12 cellular contexts compared by ENCODE assay signal in genomic region chr20:22921595-22922421, GRCh38.
A peak's percentile ranks its signal among the peaks of the same experiment; 100 is the strongest.
DNase-seq lines count a peak whose midpoint lies in the region; ATAC-seq, FAIRE-seq and TF ChIP-seq lines count a peak whose summit lies in the region.
"Had no signal": no experiment of that assay in that cellular context is flagged by ENCODE, and none has a peak within 500 bp of the region (broad histone marks: within the 10 kb centered on the region; RNA-seq: fewer than 3 reads in every experiment).

No MANE protein-coding gene starts in this region.

- H3K4me2 ChIP-seq in DND-41 (ENCODE audit: insufficient read depth, low read length) (peak overlapping the region; percentile 26; the same call in 1 of the 2 replicates), K562 (ENCODE audit: insufficient read depth, low read length) (peak overlapping the region; percentile 49)

- H3K4me3 ChIP-seq in DND-41 (ENCODE audit: low read depth in 1 of 2, low read length in 2 of 2) = no peak overlapping the region
- H3K4me3 ChIP-seq in K562 = no peak overlapping the region
- H3K4me3 ChIP-seq in mucosa of descending colon = no peak overlapping the region

- in situ Hi-C loops in K562 (cut with MboI) = no loop called here

- peak; percentile 84 for TF ChIP-seq EP300 in K562 (IDR thresholded peaks at IDR 0.05; ENCODE audit: low read length)

- H4K20me1 ChIP-seq in DND-41 (ENCODE audit: insufficient read depth, low read length) = no peaks in the 10 kb centered on the region
- no peaks in the 10 kb centered on the region for H4K20me1 ChIP-seq in K562 (replicated peaks; ENCODE audit: control insufficient read depth, insufficient read depth, low read length)

- H3K27me3 Mint-ChIP-seq in activated CD8-positive, alpha-beta T cell treated with anti-CD3 and anti-CD28 coated beads, Interleukin-2, amount 10 ng/mL, durations not matched to agents 7 days and 5 days (ENCODE audit: low read depth) = no peaks in the 10 kb centered on the region

- FAIRE-seq in K562 (lab: Jason Lieb, UNC) = peak; percentile 84

- H3K27ac ChIP-seq in DND-41 (ENCODE audit: low read length) (peak overlapping the region; percentile 41), K562 (ENCODE audit: extremely low read depth, low read depth, low read length) (peak overlapping the region; percentile 81)

- no peaks in the 10 kb centered on the region for H3K36me3 Mint-ChIP-seq in activated CD8-positive, alpha-beta T cell treated with anti-CD3 and anti-CD28 coated beads, Interleukin-2, amount 10 ng/mL, durations not matched to agents 7 days and 5 days (ENCODE audit: low read depth)

- no peak for TF ChIP-seq CTCF in DND-41 (IDR thresholded peaks at IDR 0.05; ENCODE audit: borderline replicate concordance, extremely low read depth, low read length, poor library complexity, severe bottlenecking)
- TF ChIP-seq CTCF in K562 (IDR thresholded peaks at IDR 0.05 in 2 of 3, conservative IDR thresholded peaks at IDR 0.05 in 1 of 3; ENCODE audit: insufficient read depth in 2 of 3, low read depth in 1 of 3, low read length in 3 of 3) = no peak
- TF ChIP-seq CTCF in mucosa of descending colon (IDR thresholded peaks at IDR 0.05) = no peak

- no peaks in the 10 kb centered on the region for H3K9me3 Mint-ChIP-seq in activated CD8-positive, alpha-beta T cell treated with anti-CD3 and anti-CD28 coated beads, Interleukin-2, amount 10 ng/mL, durations not matched to agents 7 days and 5 days (ENCODE audit: insufficient read depth)
- H3K9me3 Mint-ChIP-seq: stimulated activated naive CD8-positive, alpha-beta T cell treated with anti-CD3 and anti-CD28 coated beads, Interleukin-15, Interleukin-2, amounts not matched to agents 100 ng/mL and 50 ng/mL, for 24 hours had no signal

- TF ChIP-seq RAD21 in K562 (CRISPR knock-in tag; conservative IDR thresholded peaks at IDR 0.05 in 1 of 2, IDR thresholded peaks at IDR 0.05 in 1 of 2) = no peak

- peak; percentile 76 for ATAC-seq in DND-41 (ENCODE audit: insufficient read depth, low read depth)
- peak; percentile 68 for ATAC-seq in K562
- no peak for ATAC-seq in activated CD8-positive, alpha-beta T cell treated with anti-CD3 and anti-CD28 coated beads, Interleukin-2, amount 10 ng/mL, durations not matched to agents 7 days and 5 days
- ATAC-seq in mucosa of descending colon = no peak

- no peaks in the 10 kb centered on the region for H3K4me1 Mint-ChIP-seq in activated CD8-positive, alpha-beta T cell treated with anti-CD3 and anti-CD28 coated beads, Interleukin-2, amount 10 ng/mL, durations not matched to agents 7 days and 5 days (ENCODE audit: low read depth)

- H3K4me1 ChIP-seq in DND-41 (ENCODE audit: insufficient read depth, low read length) (peaks cover 28% of the 10 kb centered on the region), K562 (replicated peaks in 1 of 2; ENCODE audit: control insufficient read depth in 2 of 2, insufficient read depth in 2 of 2, low read length in 2 of 2) (peaks cover 6 to 61% of the 10 kb centered on the region in 2 experiments; a peak in 4 of 5 replicates), mucosa of descending colon (ENCODE audit: low read depth) (no peaks in the 10 kb centered on the region)

- H3K9ac ChIP-seq in DND-41 (ENCODE audit: low read depth, low read length) (no peak overlapping the region), K562 (ENCODE audit: insufficient read depth in 1 of 2, low read depth in 2 of 2, low read length in 2 of 2) (peak overlapping the region in 1 of 2 experiments; percentile 51; a peak in 2 of 4 replicates)

- no peak for TF ChIP-seq POLR2A in K562 (conservative IDR thresholded peaks at IDR 0.05)

- H3K36me3 ChIP-seq in DND-41 (ENCODE audit: insufficient read depth, low read length) (no peaks in the 10 kb centered on the region), K562 (ENCODE audit: control insufficient read depth, insufficient read depth, low read length) (no peaks in the 10 kb centered on the region), mucosa of descending colon (ENCODE audit: low read depth) (no peaks in the 10 kb centered on the region)

- H2AFZ ChIP-seq in DND-41 (ENCODE audit: low read depth, low read length) (no peak overlapping the region), K562 (ENCODE audit: low read depth, low read length) (peak overlapping the region; percentile 71)

- intact Hi-C loops in K562 (cut with micrococcal nuclease) = no loop called here
- intact Hi-C loops in mucosa of descending colon (cut with DNase I, micrococcal nuclease) = no loop called here

- H3K79me2 ChIP-seq in DND-41 (ENCODE audit: insufficient read depth, low read length) = no peaks in the 10 kb centered on the region
- no peaks in the 10 kb centered on the region for H3K79me2 ChIP-seq in K562 (ENCODE audit: control insufficient read depth, insufficient read depth, low read length)

- no peaks in the 10 kb centered on the region for H3K9me1 ChIP-seq in K562 (ENCODE audit: control insufficient read depth, insufficient read depth, low read length)

- H3K27ac Mint-ChIP-seq in activated CD8-positive, alpha-beta T cell treated with anti-CD3 and anti-CD28 coated beads, Interleukin-2, amount 10 ng/mL, durations not matched to agents 7 days and 5 days = no peak overlapping the region
- H3K27ac Mint-ChIP-seq: stimulated activated naive CD8-positive, alpha-beta T cell treated with anti-CD3 and anti-CD28 coated beads, Interleukin-15, Interleukin-2, amounts not matched to agents 100 ng/mL and 50 ng/mL, for 24 hours had no signal

- peak; percentile 22 for DNase-seq in DND-41
- peak; percentile 52 to 87 for DNase-seq in NOMO-1 (lab: John Stamatoyannopoulos, UW; ENCODE audit: unreplicated experiment in 2 of 2)
- DNase-seq in K562 (ENCODE audit: extremely low read depth in 1 of 4, low spot score in 3 of 4) = peak in 3 of 4 experiments; percentile 17 to 65 (median 45)
- peak; percentile 80 for DNase-seq in myocyte (ENCODE audit: low read depth)
- no peak for DNase-seq in medulla oblongata (ENCODE audit: extremely low spot score)
- no peak for DNase-seq in stimulated activated CD4-positive, alpha-beta T cell treated with anti-CD3 and anti-CD28 coated beads, Interleukin-15, amount 100 ng/mL, for 24 hours
- DNase-seq in activated CD8-positive, alpha-beta T cell treated with anti-CD3 and anti-CD28 coated beads, Interleukin-2, amount 10 ng/mL, durations not matched to agents 7 days and 5 days = no peak
- DNase-seq in mucosa of descending colon = no peak
- DNase-seq: activated CD4-positive, alpha-beta T cell treated with anti-CD3 and anti-CD28 coated beads, Interleukin-2, amount 50 U/mL, for 4 hours; NCI-H446; posterior cingulate gyrus had no signal

- H3K9me3 ChIP-seq in DND-41 (ENCODE audit: insufficient read depth, low read length, severe bottlenecking) = no peaks in the 10 kb centered on the region
- no peaks in the 10 kb centered on the region for H3K9me3 ChIP-seq in K562 (replicated peaks; ENCODE audit: control insufficient read depth, insufficient read depth, low read depth, low read length)
- H3K9me3 ChIP-seq in mucosa of descending colon = no peaks in the 10 kb centered on the region

- POLR2A ChIA-PET in K562 (lab: Yijun Ruan, JAX) = no interaction called here
- POLR2A ChIA-PET in activated CD8-positive, alpha-beta T cell treated with anti-CD3 and anti-CD28 coated beads, Interleukin-2, amount 10 ng/mL, durations not matched to agents 7 days and 5 days (lab: Charles Lee) = no interaction called here

- CTCF ChIA-PET in K562 (lab: Yijun Ruan, JAX; ENCODE audit: low intra/inter-chr PET ratio) = no interaction called here
- CTCF ChIA-PET in activated CD8-positive, alpha-beta T cell treated with anti-CD3 and anti-CD28 coated beads, Interleukin-2, amount 10 ng/mL, durations not matched to agents 7 days and 5 days (lab: Charles Lee) = no interaction called here

- no TSS peak for BruUV-seq in K562 (replicated peaks; lab: Mats Ljungman, UMichigan)

- H3K4me3 Mint-ChIP-seq in activated CD8-positive, alpha-beta T cell treated with anti-CD3 and anti-CD28 coated beads, Interleukin-2, amount 10 ng/mL, durations not matched to agents 7 days and 5 days = no peak overlapping the region
- H3K4me3 Mint-ChIP-seq: stimulated activated naive CD8-positive, alpha-beta T cell treated with anti-CD3 and anti-CD28 coated beads, Interleukin-15, Interleukin-2, amounts not matched to agents 100 ng/mL and 50 ng/mL, for 24 hours had no signal

- WGBS in K562 (ENCODE audit: insufficient coverage, low coverage, missing lambda C conversion rate) = 7% methylated on average over 7 of the region's 7 CpGs

- H3K27me3 ChIP-seq in DND-41 (ENCODE audit: insufficient read depth, low read length, poor library complexity) = no peaks in the 10 kb centered on the region
- H3K27me3 ChIP-seq in K562 (ENCODE audit: control insufficient read depth in 2 of 2, insufficient read depth in 2 of 2, low read length in 2 of 2) = no peaks in the 10 kb centered on the region

TF ChIP-seq in K562, 482 proteins besides CTCF, POLR2A, EP300 and RAD21 (continues in another document):
- TF ChIP-seq ID3 (CRISPR knock-in tag; IDR thresholded peaks at IDR 0.05) (no peak), ID3 (tag; IDR thresholded peaks at IDR 0.05) (peak; percentile 72), FOXK2 (conservative IDR thresholded peaks at IDR 0.05 in 1 of 2, IDR thresholded peaks at IDR 0.05 in 1 of 2; ENCODE audit: low read depth in 2 of 2) (0 out of 4 replicates have a peak, but pooled peaks have one; percentile 44 to 58)

Comparison
In these comparisons a context has a peak if more than half of its experiments do, and no peak if none do; other contexts are left out.
1. ATAC-seq: peak in DND-41 (single experiment) and K562 (single experiment); none in activated CD8-positive, alpha-beta T cell treated with anti-CD3 and anti-CD28 coated beads, Interleukin-2, amount 10 ng/mL, durations not matched to agents 7 days and 5 days (single experiment) and mucosa of descending colon (single experiment).
2. DNase-seq: peak in DND-41 (single experiment), NOMO-1 (2 of 2), K562 (3 of 4) and myocyte (single experiment); none in medulla oblongata (single experiment), stimulated activated CD4-positive, alpha-beta T cell treated with anti-CD3 and anti-CD28 coated beads, Interleukin-15, amount 100 ng/mL, for 24 hours (single experiment), activated CD8-positive, alpha-beta T cell treated with anti-CD3 and anti-CD28 coated beads, Interleukin-2, amount 10 ng/mL, durations not matched to agents 7 days and 5 days (single experiment) and mucosa of descending colon (0 of 3).